8 cellular contexts compared by ENCODE assay signal in the genomic region with DNA sequence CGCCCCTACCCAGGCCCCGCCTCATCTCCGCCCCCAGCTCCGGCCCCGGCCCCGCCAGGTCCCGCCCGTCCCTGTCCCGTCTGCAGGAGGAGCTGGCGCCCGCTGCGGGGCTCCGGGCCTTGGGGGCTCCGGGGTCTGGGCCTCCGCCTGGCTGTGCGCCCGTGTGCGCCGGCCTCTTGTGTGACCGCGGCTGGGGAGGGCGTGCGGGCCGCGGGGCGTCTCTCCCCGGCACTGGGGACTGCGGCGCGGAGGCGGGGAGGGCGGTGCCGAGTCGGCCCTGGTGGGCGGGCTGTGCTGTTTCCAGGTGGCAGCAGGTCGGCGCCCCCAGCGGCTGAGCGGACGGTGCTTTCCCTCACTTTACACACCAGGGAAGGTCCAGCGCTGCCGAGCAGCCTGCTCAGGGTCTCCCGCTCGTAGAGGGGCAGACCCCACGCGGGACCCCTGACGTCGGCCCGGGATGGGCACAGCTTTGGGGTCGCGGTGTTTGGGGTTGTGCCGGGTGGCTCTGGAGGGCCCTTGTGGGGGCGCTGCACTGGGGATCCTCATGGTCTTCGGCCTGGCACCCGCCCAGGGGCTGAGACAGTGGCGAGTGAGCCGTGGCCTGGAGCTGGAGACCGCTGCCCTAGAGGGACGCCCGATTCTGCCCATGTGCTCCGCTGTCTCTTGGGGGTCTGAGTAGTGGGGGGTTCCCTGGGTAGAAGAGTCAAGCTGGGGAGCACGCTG. TPM values are rescaled to one million over a fixed set of nuclear protein-coding genes. Genes with fewer than 3 reads are reported as not detected.
A peak's percentile ranks its signal among the peaks of the same experiment; 100 is the strongest.
DNase-seq lines count a peak whose midpoint lies in the region; ATAC-seq and TF ChIP-seq lines count a peak whose summit lies in the region.

No MANE protein-coding gene starts in this region.

- H3K4me3 ChIP-seq in HCT116 (replicated peaks in 1 of 2; ENCODE audit: low read depth in 1 of 2, low read length in 2 of 2) = peak overlapping the region; percentile 61 to 69
- H3K4me3 ChIP-seq in MG63 = peak overlapping the region; percentile 80
- H3K4me3 ChIP-seq in SK-N-MC = peak overlapping the region; percentile 92
- H3K4me3 ChIP-seq in upper lobe of right lung = peak overlapping the region; percentile 81

- BruUV-seq in HCT116 (replicated peaks; lab: Mats Ljungman, UMichigan) = no TSS peak

- peaks cover 11 to 33% of the 10 kb centered on the region in 2 experiments; a peak in 3 of 4 replicates for H3K36me3 ChIP-seq in HCT116 (ENCODE audit: control insufficient read depth in 1 of 2, insufficient read depth in 2 of 2, low read length in 2 of 2)
- H3K36me3 ChIP-seq in MG63 = peaks cover 29% of the 10 kb centered on the region
- H3K36me3 ChIP-seq in SK-N-MC (ENCODE audit: insufficient read depth, low read length) = peaks cover 31% of the 10 kb centered on the region
- H3K36me3 ChIP-seq in upper lobe of right lung = peaks cover 22% of the 10 kb centered on the region

- H3K4me1 Mint-ChIP-seq in activated naive CD4-positive, alpha-beta T cell treated with anti-CD3 and anti-CD28 coated beads, Interleukin-2, amount 50 U/mL, for 24 hours = peaks cover 31% of the 10 kb centered on the region

- TF ChIP-seq CTCF in GM10248 (IDR thresholded peaks at IDR 0.05; ENCODE audit: control extremely low read depth, extremely low read depth, low read depth, missing control alignments) (peak; percentile 38), HCT116 (IDR thresholded peaks at IDR 0.05 in 2 of 3, conservative IDR thresholded peaks at IDR 0.05 in 1 of 3; ENCODE audit: borderline replicate concordance in 1 of 3, insufficient read depth in 1 of 3, low read depth in 2 of 3, low read length in 2 of 3) (peak; percentile 49 to 61 (median 58)), upper lobe of right lung (IDR thresholded peaks at IDR 0.05) (peak; percentile 42)

- DNase-seq in GM10248 (ENCODE audit: extremely low spot score) = peak; percentile 95
- peak; percentile 59 for DNase-seq in HCT116 (ENCODE audit: low read depth, low spot score)
- peak; percentile 80 for DNase-seq in MG63
- DNase-seq in SK-N-MC (ENCODE audit: low read depth, low spot score) = no peak
- DNase-seq in cardiac septum (ENCODE audit: low spot score) = peak; percentile 95
- DNase-seq in posterior cingulate gyrus = peak in 7 of 10 donors; percentile 25 to 99 (median 86)
- peak; percentile 91 for DNase-seq in upper lobe of right lung

- H3K4me3 Mint-ChIP-seq in activated naive CD4-positive, alpha-beta T cell treated with anti-CD3 and anti-CD28 coated beads, Interleukin-2, amount 50 U/mL, for 24 hours = peak overlapping the region; percentile 85

- POLR2A ChIA-PET in GM10248 (lab: Yijun Ruan, JAX) = interaction anchor here (0.5 to 1.9 kb wide), 6 partner anchors 14 to 165 kb away, joined by 3 to 8 read pairs (median 3); partner anchors contain the start of genes D2HGDH and DTYMK
- POLR2A ChIA-PET in HCT116 (lab: Charles Lee) = interaction anchor here (0.7 to 2.6 kb wide), 4 partner anchors 14 to 177 kb away, joined by 3 to 9 read pairs (median 6); partner anchors contain the start of genes D2HGDH and DTYMK

- H3K4me1 ChIP-seq in HCT116 (ENCODE audit: control insufficient read depth in 1 of 2, insufficient read depth in 2 of 2, low read length in 2 of 2) = peaks cover 12 to 29% of the 10 kb centered on the region in 2 experiments
- H3K4me1 ChIP-seq in upper lobe of right lung = peaks cover 4% of the 10 kb centered on the region

- ATAC-seq in HCT116 (peak; percentile 74), upper lobe of right lung (peak; percentile 92)

- peak overlapping the region; percentile 97 for H3K4me2 ChIP-seq in HCT116 (ENCODE audit: low read length)

- peaks cover 10% of the 10 kb centered on the region for H3K36me3 Mint-ChIP-seq in activated naive CD4-positive, alpha-beta T cell treated with anti-CD3 and anti-CD28 coated beads, Interleukin-2, amount 50 U/mL, for 24 hours

- no peaks in the 10 kb centered on the region for H3K9me3 Mint-ChIP-seq in activated naive CD4-positive, alpha-beta T cell treated with anti-CD3 and anti-CD28 coated beads, Interleukin-2, amount 50 U/mL, for 24 hours

- H3K9me3 ChIP-seq in HCT116 (ENCODE audit: control insufficient read depth in 1 of 2, insufficient read depth in 1 of 2, low read depth in 1 of 2, low read length in 2 of 2) (peaks cover 5 to 6% of the 10 kb centered on the region in 2 experiments; a peak in 1 of 4 replicates), MG63 (peaks cover 5% of the 10 kb centered on the region; the same call in 1 of the 2 replicates), SK-N-MC (ENCODE audit: low read depth, low read length) (no peaks in the 10 kb centered on the region), upper lobe of right lung (no peaks in the 10 kb centered on the region)

- no peak overlapping the region for H2AFZ ChIP-seq in HCT116 (ENCODE audit: low read depth, low read length, poor library complexity, severe bottlenecking)

- peak overlapping the region; percentile 39 for H3K27ac Mint-ChIP-seq in activated naive CD4-positive, alpha-beta T cell treated with anti-CD3 and anti-CD28 coated beads, Interleukin-2, amount 50 U/mL, for 24 hours

- H3K27ac ChIP-seq in HCT116 (ENCODE audit: low read depth, low read length) (peak overlapping the region; percentile 80), SK-N-MC (no peak overlapping the region), upper lobe of right lung (peak overlapping the region; percentile 30)

- no peaks in the 10 kb centered on the region for H4K20me1 ChIP-seq in HCT116 (ENCODE audit: insufficient read depth)

- TF ChIP-seq RAD21 in HCT116 (IDR thresholded peaks at IDR 0.05; ENCODE audit: low read depth) = no peak

- no peaks in the 10 kb centered on the region for H3K27me3 Mint-ChIP-seq in activated naive CD4-positive, alpha-beta T cell treated with anti-CD3 and anti-CD28 coated beads, Interleukin-2, amount 50 U/mL, for 24 hours

- intact Hi-C loops in HCT116 (cut with micrococcal nuclease) = loop anchor here (5.0 kb wide), 1 partner anchor 345 kb away; the partner anchor contains the start of gene FARP2
- intact Hi-C loops in cardiac septum (cut with DNase I) = loop anchor here (2.0 to 5.0 kb wide), 2 partner anchors 32 to 180 kb away; partner anchors contain the start of gene D2HGDH
- intact Hi-C loops in posterior cingulate gyrus (cut with DNase I) = loop anchor here (1.0 kb wide), 1 partner anchor 16 kb away; the partner anchor contains the start of gene DTYMK
- intact Hi-C loops in upper lobe of right lung (cut with DNase I) = no loop called here

- RAD21 ChIA-PET in HCT116 (lab: Charles Lee; ENCODE audit: low non-redundant PET in 1 of 2, low total read pairs in 2 of 2, uncharacterized antibody in 2 of 2, unreplicated experiment in 2 of 2) = interaction anchor here (1.1 to 1.5 kb wide), 2 partner anchors 16 to 143 kb away, joined by 3 to 5 read pairs; partner anchors contain the start of gene DTYMK (in 1 of the 2)

- H3K9me2 ChIP-seq in HCT116 (ENCODE audit: insufficient read depth) = no peaks in the 10 kb centered on the region

- H3K9ac ChIP-seq in HCT116 (ENCODE audit: low read length) (peak overlapping the region; percentile 82), SK-N-MC (ENCODE audit: insufficient read length) (peak overlapping the region; percentile 65)

- TF ChIP-seq POLR2A in HCT116 (IDR thresholded peaks at IDR 0.05; ENCODE audit: borderline replicate concordance, extremely low read depth, insufficient read depth, insufficient read length) = no peak

- H3K27me3 ChIP-seq in HCT116 (ENCODE audit: insufficient read depth, low read length) (no peaks in the 10 kb centered on the region), MG63 (no peaks in the 10 kb centered on the region), upper lobe of right lung (no peaks in the 10 kb centered on the region)

- peaks cover 28% of the 10 kb centered on the region for H3K79me2 ChIP-seq in HCT116 (ENCODE audit: insufficient read depth, low read length)

- CTCF ChIA-PET in GM10248 (lab: Yijun Ruan, JAX) (interaction anchor here (0.5 to 5.7 kb wide), 16 partner anchors 11 to 176 kb away, joined by 3 to 39 read pairs (median 5); partner anchors contain the start of genes D2HGDH and DTYMK), HCT116 (lab: Charles Lee) (interaction anchor here (0.7 to 2.7 kb wide), 8 partner anchors 16 to 176 kb away, joined by 3 to 9 read pairs (median 3); partner anchors contain the start of genes BOK, D2HGDH and DTYMK)

TF ChIP-seq in HCT116, 20 proteins besides CTCF, POLR2A, EP300 and RAD21:
- TF ChIP-seq, protein P1, sequence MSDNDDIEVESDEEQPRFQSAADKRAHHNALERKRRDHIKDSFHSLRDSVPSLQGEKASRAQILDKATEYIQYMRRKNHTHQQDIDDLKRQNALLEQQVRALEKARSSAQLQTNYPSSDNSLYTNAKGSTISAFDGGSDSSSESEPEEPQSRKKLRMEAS (IDR thresholded peaks at IDR 0.05) = peak; percentile 54; the same call in 1 of the 2 replicates
- TF ChIP-seq POLR2AphosphoS5 (IDR thresholded peaks at IDR 0.05; ENCODE audit: low read depth, low read length) (0 out of 2 replicates have a peak, but pooled peaks have one; percentile 22), EGR1 (IDR thresholded peaks at IDR 0.05; ENCODE audit: low read depth) (peak; percentile 85), ZNF274 (IDR thresholded peaks at IDR 0.05; ENCODE audit: low read depth, low read length) (no peak), EZH2 (IDR thresholded peaks at IDR 0.05) (no peak), ZFX (IDR thresholded peaks at IDR 0.05) (peak; percentile 20; the same call in 1 of the 2 replicates), EZH2phosphoT487 (IDR thresholded peaks at IDR 0.05; ENCODE audit: borderline replicate concordance) (no peak)
TF ChIP-seq in HCT116: peak in this region for 4.

RNA-seq across cellular contexts. Expression of gene ING5, which starts 0.7 kb away (rescaled TPM):
- total RNA-seq in HCT116 (2021; ENCODE audit: unreplicated experiment) = 45.9 TPM
- 27.7 and 31.6 TPM in 2 replicates for polyA plus RNA-seq in HCT116 (2012)
- 10.3 and 45.2 TPM in 2 replicates for total RNA-seq in MG63 (2014; rRNA removed; shearing (Covaris generic); ENCODE audit: low replicate concordance)
- total RNA-seq in cardiac septum = 14.9 TPM
- total RNA-seq in upper lobe of right lung = 36.5 TPM

RNA-seq across cellular contexts. Expression of gene DTYMK, which starts 16.0 kb away (rescaled TPM):
- 83.3 TPM for total RNA-seq in HCT116 (2021; ENCODE audit: unreplicated experiment)
- polyA plus RNA-seq in HCT116 (2012) = 41.2 and 59.1 TPM in 2 replicates
- total RNA-seq in MG63 (2014; rRNA removed; shearing (Covaris generic); ENCODE audit: low replicate concordance) = 48.4 and 87.7 TPM in 2 replicates
- total RNA-seq in cardiac septum = 10.5 TPM
- total RNA-seq in upper lobe of right lung = 14.9 TPM

RNA-seq across cellular contexts. Expression of gene D2HGDH, which starts 31.9 kb away (rescaled TPM):
- 46.3 TPM for total RNA-seq in HCT116 (2021; ENCODE audit: unreplicated experiment)
- polyA plus RNA-seq in HCT116 (2012) = 25.8 and 32.0 TPM in 2 replicates
- 18.7 and 28.1 TPM in 2 replicates for total RNA-seq in MG63 (2014; rRNA removed; shearing (Covaris generic); ENCODE audit: low replicate concordance)
- 15.7 TPM for total RNA-seq in cardiac septum
- 28.8 TPM for total RNA-seq in upper lobe of right lung
